ENCODE assay signal across 10 cellular contexts in the genomic region with DNA sequence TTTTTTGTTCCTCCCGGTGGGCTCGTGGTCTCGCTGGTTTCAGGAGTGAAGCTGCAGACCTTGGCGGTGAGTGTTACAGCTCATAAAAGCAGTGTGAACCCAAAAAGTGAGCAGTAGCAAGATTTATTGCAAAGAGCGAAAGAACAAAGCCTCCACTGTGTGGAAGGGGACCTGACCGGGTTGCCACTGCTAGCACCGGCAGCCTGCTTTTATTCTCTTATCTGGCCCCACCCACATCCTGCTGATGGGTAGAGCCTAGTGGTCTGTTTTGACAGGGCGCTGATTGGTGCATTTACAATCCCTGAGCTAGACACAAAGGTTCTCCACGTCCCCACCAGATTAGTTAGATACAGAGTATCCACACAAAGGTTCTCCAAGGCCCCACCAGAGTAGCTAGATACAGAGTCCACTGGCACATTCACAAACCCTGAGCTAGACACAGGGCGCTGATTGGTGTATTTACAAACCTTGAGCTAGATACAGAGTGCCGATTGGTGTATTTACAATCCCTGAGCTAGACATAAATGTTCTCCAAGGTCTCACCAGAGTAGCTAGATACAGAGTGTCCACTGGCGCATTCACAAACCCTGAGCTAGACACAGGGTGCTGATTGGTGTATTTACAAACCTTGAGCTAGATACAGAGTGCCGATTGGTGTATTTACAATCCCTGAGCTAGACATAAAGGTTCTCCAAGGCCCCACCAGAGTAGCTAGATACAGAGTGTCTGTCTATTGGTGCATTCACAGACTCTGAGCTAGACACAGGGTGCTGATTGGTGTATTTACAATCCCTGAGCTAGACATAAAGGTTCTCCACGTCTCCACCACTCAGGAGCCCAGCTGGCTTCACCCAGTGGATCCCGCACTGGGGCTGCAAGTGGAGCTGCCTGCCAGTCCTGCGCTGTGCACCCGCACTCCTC. TPM values are rescaled to one million over a fixed set of nuclear protein-coding genes. Genes with fewer than 3 reads are reported as not detected.
DNase-seq lines count a peak whose midpoint lies in the region; ATAC-seq and TF ChIP-seq lines count a peak whose summit lies in the region.
"Not testable (repeated sequence)": the region's sequence is repeated elsewhere in the genome, so short reads cannot be mapped to it uniquely, and the experiment has no call there.
"Had no signal": no experiment of that assay in that cellular context is flagged by ENCODE, and none has a peak within 500 bp of the region (broad histone marks: within the 10 kb centered on the region; RNA-seq: fewer than 3 reads in every experiment).

No MANE protein-coding gene starts in this region.

- H2AFZ ChIP-seq in DND-41 (ENCODE audit: low read depth, low read length) = not testable (repeated sequence)

- H3K79me2 ChIP-seq in DND-41 (ENCODE audit: insufficient read depth, low read length) = peaks cover 14% of the 10 kb centered on the region

- H3K36me3 ChIP-seq in DND-41 (ENCODE audit: insufficient read depth, low read length) = not testable (repeated sequence)

- H3K27me3 Mint-ChIP-seq in activated CD8-positive, alpha-beta memory T cell treated with anti-CD3 and anti-CD28 coated beads, Interleukin-2, amount 10 ng/mL, durations not matched to agents 7 days and 5 days = peaks cover 12% of the 10 kb centered on the region
- not testable (repeated sequence) for H3K27me3 Mint-ChIP-seq in central memory CD8-positive, alpha-beta T cell; natural killer cell treated with Interleukin-12 subunit alpha and Interleukin-12 subunit beta and Interleukin-15 and Interleukin-18, amount 100 ng/mL, for 72 hours

- not testable (repeated sequence) for H3K4me3 ChIP-seq in DND-41 (ENCODE audit: low read depth in 1 of 2, low read length in 2 of 2)

- not testable (repeated sequence) for ATAC-seq in DND-41 (ENCODE audit: insufficient read depth, low read depth); activated CD8-positive, alpha-beta memory T cell treated with anti-CD3 and anti-CD28 coated beads, Interleukin-2, amount 10 ng/mL, durations not matched to agents 7 days and 5 days; central memory CD8-positive, alpha-beta T cell (replicated peaks; ENCODE audit: extremely low read depth, poor library complexity, severe bottlenecking); natural killer cell treated with Interleukin-12 subunit alpha and Interleukin-12 subunit beta and Interleukin-15 and Interleukin-18, amount 100 ng/mL, for 72 hours

- not testable (repeated sequence) for H3K9me3 Mint-ChIP-seq in activated CD8-positive, alpha-beta memory T cell treated with anti-CD3 and anti-CD28 coated beads, Interleukin-2, amount 10 ng/mL, durations not matched to agents 7 days and 5 days (ENCODE audit: low read depth); central memory CD8-positive, alpha-beta T cell; natural killer cell treated with Interleukin-12 subunit alpha and Interleukin-12 subunit beta and Interleukin-15 and Interleukin-18, amount 100 ng/mL, for 72 hours

- peaks cover 18% of the 10 kb centered on the region for H4K20me1 ChIP-seq in DND-41 (ENCODE audit: insufficient read depth, low read length)

- CTCF ChIA-PET in activated CD8-positive, alpha-beta memory T cell treated with anti-CD3 and anti-CD28 coated beads, Interleukin-2, amount 10 ng/mL, durations not matched to agents 7 days and 5 days (lab: Charles Lee) = interaction anchor here (1.2 to 3.8 kb wide), 7 partner anchors 15 to 46 kb away, joined by 4 to 19 read pairs (median 13); a partner anchor contains a TSS

- not testable (repeated sequence) for H3K9ac ChIP-seq in DND-41 (ENCODE audit: low read depth, low read length)

- DNase-seq in DND-41 (peak; percentile 56), OCI-M1 (lab: John Stamatoyannopoulos, UW) (peak; percentile 18)
- DNase-seq in activated CD8-positive, alpha-beta memory T cell treated with anti-CD3 and anti-CD28 coated beads, Interleukin-2, amount 10 ng/mL, durations not matched to agents 7 days and 5 days; central memory CD8-positive, alpha-beta T cell (ENCODE audit: low spot score in 2 of 2); natural killer cell treated with Interleukin-12 subunit alpha and Interleukin-12 subunit beta and Interleukin-15 and Interleukin-18, amount 100 ng/mL, for 72 hours (ENCODE audit: low spot score): not testable (repeated sequence)

- H3K27ac ChIP-seq in DND-41 (ENCODE audit: low read length) = not testable (repeated sequence)

- H3K9me3 ChIP-seq in DND-41 (ENCODE audit: insufficient read depth, low read length, severe bottlenecking) = not testable (repeated sequence)

- H3K4me1 Mint-ChIP-seq in activated CD8-positive, alpha-beta memory T cell treated with anti-CD3 and anti-CD28 coated beads, Interleukin-2, amount 10 ng/mL, durations not matched to agents 7 days and 5 days = peaks cover 37% of the 10 kb centered on the region
- H3K4me1 Mint-ChIP-seq in central memory CD8-positive, alpha-beta T cell = peaks cover 27% of the 10 kb centered on the region
- H3K4me1 Mint-ChIP-seq in natural killer cell treated with Interleukin-12 subunit alpha and Interleukin-12 subunit beta and Interleukin-15 and Interleukin-18, amount 100 ng/mL, for 72 hours (ENCODE audit: low read depth in 2 of 2) = peaks cover 18 to 26% of the 10 kb centered on the region in 2 donors

- not testable (repeated sequence) for H3K4me3 Mint-ChIP-seq in activated CD8-positive, alpha-beta memory T cell treated with anti-CD3 and anti-CD28 coated beads, Interleukin-2, amount 10 ng/mL, durations not matched to agents 7 days and 5 days
- peak overlapping the region; percentile 40 for H3K4me3 Mint-ChIP-seq in central memory CD8-positive, alpha-beta T cell
- peak overlapping the region; percentile 8 for H3K4me3 Mint-ChIP-seq in natural killer cell treated with Interleukin-12 subunit alpha and Interleukin-12 subunit beta and Interleukin-15 and Interleukin-18, amount 100 ng/mL, for 72 hours

- TF ChIP-seq CTCF in DND-41 (IDR thresholded peaks at IDR 0.05; ENCODE audit: borderline replicate concordance, extremely low read depth, low read length, poor library complexity, severe bottlenecking) = not testable (repeated sequence)

- not testable (repeated sequence) for H3K27me3 ChIP-seq in DND-41 (ENCODE audit: insufficient read depth, low read length, poor library complexity)

- H3K4me2 ChIP-seq in DND-41 (ENCODE audit: insufficient read depth, low read length) = not testable (repeated sequence)

- peaks cover 44% of the 10 kb centered on the region for H3K4me1 ChIP-seq in DND-41 (ENCODE audit: insufficient read depth, low read length)

- H3K36me3 Mint-ChIP-seq in activated CD8-positive, alpha-beta memory T cell treated with anti-CD3 and anti-CD28 coated beads, Interleukin-2, amount 10 ng/mL, durations not matched to agents 7 days and 5 days = peaks cover 32% of the 10 kb centered on the region
- H3K36me3 Mint-ChIP-seq in central memory CD8-positive, alpha-beta T cell (ENCODE audit: insufficient read depth) = peaks cover 13% of the 10 kb centered on the region
- not testable (repeated sequence) for H3K36me3 Mint-ChIP-seq in natural killer cell treated with Interleukin-12 subunit alpha and Interleukin-12 subunit beta and Interleukin-15 and Interleukin-18, amount 100 ng/mL, for 72 hours

- H3K27ac Mint-ChIP-seq in activated CD8-positive, alpha-beta memory T cell treated with anti-CD3 and anti-CD28 coated beads, Interleukin-2, amount 10 ng/mL, durations not matched to agents 7 days and 5 days = peak overlapping the region; percentile 36
- H3K27ac Mint-ChIP-seq in central memory CD8-positive, alpha-beta T cell (ENCODE audit: low read depth) = not testable (repeated sequence)
- H3K27ac Mint-ChIP-seq in natural killer cell treated with Interleukin-12 subunit alpha and Interleukin-12 subunit beta and Interleukin-15 and Interleukin-18, amount 100 ng/mL, for 72 hours = peak overlapping the region; percentile 55 to 68

RNA-seq across cellular contexts. Expression of a gene that starts 2.3 kb away (rescaled TPM):
- total RNA-seq in activated CD8-positive, alpha-beta memory T cell treated with anti-CD3 and anti-CD28 coated beads, Interleukin-2, amount 10 ng/mL, durations not matched to agents 7 days and 5 days = 10 to 100 TPM; 29.3 to 32.8 TPM
- total RNA-seq in natural killer cell treated with Interleukin-12 subunit alpha and Interleukin-12 subunit beta and Interleukin-15 and Interleukin-18, amount 100 ng/mL, for 72 hours = 1 to 10 TPM; 9.3 to 9.4 TPM

RNA-seq across cellular contexts. Expression of a gene that starts 4.4 kb away (rescaled TPM):
- total RNA-seq in activated CD8-positive, alpha-beta memory T cell treated with anti-CD3 and anti-CD28 coated beads, Interleukin-2, amount 10 ng/mL, durations not matched to agents 7 days and 5 days = 100 to 1,000 TPM; 432 to 986 TPM
- 10 to 100 TPM; 15.2 to 44.3 TPM for total RNA-seq in natural killer cell treated with Interleukin-12 subunit alpha and Interleukin-12 subunit beta and Interleukin-15 and Interleukin-18, amount 100 ng/mL, for 72 hours

RNA-seq across cellular contexts. Expression of a gene that starts 17.8 kb away (rescaled TPM):
- total RNA-seq in activated CD8-positive, alpha-beta memory T cell treated with anti-CD3 and anti-CD28 coated beads, Interleukin-2, amount 10 ng/mL, durations not matched to agents 7 days and 5 days = 1 to 10 TPM in 1 of 2 experiments, under 1 TPM in 1; 0.61 to 1.6 TPM
- not detected for total RNA-seq in natural killer cell treated with Interleukin-12 subunit alpha and Interleukin-12 subunit beta and Interleukin-15 and Interleukin-18, amount 100 ng/mL, for 72 hours

RNA-seq across cellular contexts. Expression of a gene that starts 35.8 kb away (rescaled TPM):
- total RNA-seq in activated CD8-positive, alpha-beta memory T cell treated with anti-CD3 and anti-CD28 coated beads, Interleukin-2, amount 10 ng/mL, durations not matched to agents 7 days and 5 days = not detected
- not detected for total RNA-seq in natural killer cell treated with Interleukin-12 subunit alpha and Interleukin-12 subunit beta and Interleukin-15 and Interleukin-18, amount 100 ng/mL, for 72 hours
- total RNA-seq: activated naive CD8-positive, alpha-beta T cell treated with anti-CD3 and anti-CD28 coated beads for 36 hours; colonic mucosa; hepatocyte; LHCN-M2; T-helper 1 cell treated with Interleukin-12 subunit alpha and Interleukin-12 subunit beta and Interleukin-4 antibody, amounts not matched to agents 30 ng/mL and 1 ng/mL, for 36 hours had no signal

RNA-seq across cellular contexts. Expression of a gene that starts 51.4 kb away (rescaled TPM):
- total RNA-seq in activated CD8-positive, alpha-beta memory T cell treated with anti-CD3 and anti-CD28 coated beads, Interleukin-2, amount 10 ng/mL, durations not matched to agents 7 days and 5 days = 1 to 10 TPM; 3.3 to 3.9 TPM
- total RNA-seq in natural killer cell treated with Interleukin-12 subunit alpha and Interleukin-12 subunit beta and Interleukin-15 and Interleukin-18, amount 100 ng/mL, for 72 hours = 1 to 10 TPM; 1.4 TPM

Comparison
In these comparisons a context has a peak if more than half of its experiments do, and no peak if none do; other contexts are left out.
1. RNA of a gene that starts 4.4 kb away (total RNA-seq): 432 to 986 TPM in activated CD8-positive, alpha-beta memory T cell treated with anti-CD3 and anti-CD28 coated beads, Interleukin-2, amount 10 ng/mL, durations not matched to agents 7 days and 5 days; 15.2 to 44.3 TPM in natural killer cell treated with Interleukin-12 subunit alpha and Interleukin-12 subunit beta and Interleukin-15 and Interleukin-18, amount 100 ng/mL, for 72 hours; every median in the first group is over 4 times any median in the second.